ENCODE assay signal across 14 cellular contexts in the genomic region with DNA sequence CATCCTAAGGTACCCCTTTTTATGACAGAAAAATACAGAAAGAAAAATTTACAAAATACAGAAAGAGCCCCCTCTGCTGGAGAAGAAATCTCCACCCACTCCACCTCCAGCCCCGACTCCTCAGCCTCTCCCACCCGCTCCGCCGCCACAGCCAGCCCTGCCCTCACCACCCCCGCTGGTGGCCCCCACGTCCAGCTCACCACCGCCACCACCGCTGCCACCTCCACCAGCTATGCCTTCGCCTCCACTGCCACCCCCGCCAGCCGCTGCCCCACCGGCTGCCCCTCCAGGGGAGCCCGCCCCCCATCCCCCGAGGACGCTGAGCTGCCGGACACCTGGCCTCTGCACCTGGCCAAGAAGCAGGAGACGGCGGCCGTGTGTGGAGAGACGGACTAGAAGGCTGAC. TPM values are rescaled to one million over a fixed set of nuclear protein-coding genes. Genes with fewer than 3 reads are reported as not detected.
DNase-seq lines count a peak whose midpoint lies in the region; ATAC-seq and TF ChIP-seq lines count a peak whose summit lies in the region.
"Had no signal": no experiment of that assay in that cellular context is flagged by ENCODE, and none has a peak within 500 bp of the region (broad histone marks: within the 10 kb centered on the region; RNA-seq: fewer than 3 reads in every experiment).

No MANE protein-coding gene starts in this region.

- H3K27ac Mint-ChIP-seq in neural progenitor cell: no peak overlapping the region
- H3K27ac Mint-ChIP-seq: T-helper 1 cell treated with Interleukin-12 subunit alpha and Interleukin-12 subunit beta and Interleukin-4 antibody, amounts not matched to agents 30 μg/mL and 1 μg/mL, for 36 hours had no signal

- H4K20me1 ChIP-seq in neural progenitor cell (ENCODE audit: low read depth) (no peaks in the 10 kb centered on the region), GM23248 (ENCODE audit: insufficient read depth) (no peaks in the 10 kb centered on the region)

- no peaks in the 10 kb centered on the region for H3K9me3 Mint-ChIP-seq in neural progenitor cell
- H3K9me3 Mint-ChIP-seq: T-helper 1 cell treated with Interleukin-12 subunit alpha and Interleukin-12 subunit beta and Interleukin-4 antibody, amounts not matched to agents 30 μg/mL and 1 μg/mL, for 36 hours had no signal

- TF ChIP-seq CTCF in GM06990 (IDR thresholded peaks at IDR 0.05; ENCODE audit: insufficient read depth, low read length, poor library complexity, severe bottlenecking): peak; percentile 18
- peak; percentile 24 for TF ChIP-seq CTCF in choroid plexus epithelial cell (conservative IDR thresholded peaks at IDR 0.05; ENCODE audit: low read depth, low read length)
- TF ChIP-seq CTCF in neural progenitor cell (IDR thresholded peaks at IDR 0.05): peak; percentile 66

- ATAC-seq in GM18873 (IDR thresholded peaks at IDR 0.05; ENCODE audit: low FRiP score, unreplicated experiment): no peak
- ATAC-seq: left ventricle myocardium superior, psoas muscle had no signal

- H2AFZ ChIP-seq in neural progenitor cell (replicated peaks) (peak overlapping the region; percentile 69), GM23248 (no peak overlapping the region)

- peaks cover under 1% of the 10 kb centered on the region for H3K27me3 Mint-ChIP-seq in neural progenitor cell (ENCODE audit: insufficient read depth, low read depth)

- no peaks in the 10 kb centered on the region for H3K4me1 Mint-ChIP-seq in neural progenitor cell

- DNase-seq in GM06990 (ENCODE audit: extremely low read depth, insufficient read length): no peak
- DNase-seq in HuH-7 (ENCODE audit: low spot score): peak; percentile 36
- DNase-seq in choroid plexus epithelial cell (ENCODE audit: low read depth): no peak
- DNase-seq in neural progenitor cell (ENCODE audit: low spot score): peak; percentile 54
- no peak for DNase-seq in GM23248
- no peak for DNase-seq in NCI-H2107 (lab: John Stamatoyannopoulos, UW)
- DNase-seq: GDM1, left ventricle myocardium superior, psoas muscle, uterus had no signal

- H3K4me3 ChIP-seq in GM06990 (replicated peaks; ENCODE audit: low read depth, low read length) (no peak overlapping the region), choroid plexus epithelial cell (ENCODE audit: low read depth, low read length) (no peak overlapping the region), neural progenitor cell (no peak overlapping the region), GM23248 (no peak overlapping the region)
- H3K4me3 ChIP-seq: ascending aorta, psoas muscle, uterus had no signal

- 25 to 67% methylated on average over 3 to 20 of the region's 20 CpGs for WGBS in GM23248 (ENCODE audit: low coverage in 1 of 2, low lambda C conversion rate in 2 of 2, missing lambda C conversion rate in 2 of 2), 2 experiments

- no peak overlapping the region for H3K9ac ChIP-seq in neural progenitor cell
- no peak overlapping the region for H3K9ac ChIP-seq in GM23248

- no peaks in the 10 kb centered on the region for H3K9me3 ChIP-seq in neural progenitor cell (ENCODE audit: low read depth)
- no peaks in the 10 kb centered on the region for H3K9me3 ChIP-seq in GM23248 (ENCODE audit: low read depth)
- H3K9me3 ChIP-seq: ascending aorta, psoas muscle, uterus had no signal

- H3K36me3 ChIP-seq in GM06990 (ENCODE audit: control insufficient read depth, insufficient read depth, low read length) (no peaks in the 10 kb centered on the region), neural progenitor cell (no peaks in the 10 kb centered on the region), GM23248 (ENCODE audit: low read depth) (no peaks in the 10 kb centered on the region)
- H3K36me3 ChIP-seq: ascending aorta, uterus had no signal

- H3K27ac ChIP-seq in neural progenitor cell (no peak overlapping the region), GM23248 (no peak overlapping the region)
- H3K27ac ChIP-seq: ascending aorta, psoas muscle, uterus had no signal

- H3K9me2 ChIP-seq in GM23248 (ENCODE audit: insufficient read depth): no peaks in the 10 kb centered on the region

- in situ Hi-C loops in GM23248 (cut with MboI): loop anchor here (25.0 kb wide), 1 partner anchor 350 kb away; no protein-coding TSS in a partner anchor

- H3K4me2 ChIP-seq in neural progenitor cell: peak overlapping the region; percentile 48
- H3K4me2 ChIP-seq in GM23248 (ENCODE audit: unreplicated experiment): no peak overlapping the region

- H3K4me1 ChIP-seq in neural progenitor cell (peaks cover 25% of the 10 kb centered on the region), GM23248 (ENCODE audit: insufficient read depth) (0 out of 2 replicates have a peak, but pooled peaks cover 2% of the 10 kb centered on the region)
- H3K4me1 ChIP-seq: ascending aorta, psoas muscle, uterus had no signal

- H3K36me3 Mint-ChIP-seq in neural progenitor cell: no peaks in the 10 kb centered on the region

- H3F3A ChIP-seq in neural progenitor cell (ENCODE audit: low read depth) (no peaks in the 10 kb centered on the region), GM23248 (ENCODE audit: insufficient read depth) (no peaks in the 10 kb centered on the region)

- no peaks in the 10 kb centered on the region for H3K79me2 ChIP-seq in neural progenitor cell (ENCODE audit: low read depth)
- H3K79me2 ChIP-seq in GM23248 (ENCODE audit: insufficient read depth): no peaks in the 10 kb centered on the region

- H3K27me3 ChIP-seq in GM06990 (replicated peaks; ENCODE audit: control insufficient read depth, insufficient read depth, low read length) (no peaks in the 10 kb centered on the region; the same call in none of the 2 replicates), neural progenitor cell (no peaks in the 10 kb centered on the region), GM23248 (replicated peaks; ENCODE audit: insufficient read depth) (peaks cover 43% of the 10 kb centered on the region)
- H3K27me3 ChIP-seq: ascending aorta, uterus had no signal

- H3K4me3 Mint-ChIP-seq in neural progenitor cell: no peak overlapping the region
- H3K4me3 Mint-ChIP-seq: T-helper 1 cell treated with Interleukin-12 subunit alpha and Interleukin-12 subunit beta and Interleukin-4 antibody, amounts not matched to agents 30 μg/mL and 1 μg/mL, for 36 hours had no signal

RNA-seq across cellular contexts. Expression of gene WFDC2, which starts 17.7 kb away (rescaled TPM):
- total RNA-seq in neural progenitor cell (ENCODE audit: low replicate concordance): 2.7 and 5.8 TPM in 2 replicates
- total RNA-seq in GM23248 (2014; rRNA removed; shearing (Covaris generic)): not detected in 2 replicates
- not detected in 2 replicates for polyA plus RNA-seq in GM23248 (2016; fragmentation: Nextera tagmentation; extraction: Ambion mirVana)
- total RNA-seq: NCI-H460 had no signal

RNA-seq across cellular contexts. Expression of gene SPINT3, which starts 28.2 kb away (rescaled TPM):
- not detected in 2 replicates for total RNA-seq in neural progenitor cell (ENCODE audit: low replicate concordance)
- not detected in 2 replicates for total RNA-seq in GM23248 (2014; rRNA removed; shearing (Covaris generic))
- polyA plus RNA-seq in GM23248 (2016; fragmentation: Nextera tagmentation; extraction: Ambion mirVana): not detected in 2 replicates
- total RNA-seq: ascending aorta, left ventricle myocardium superior, NCI-H460, psoas muscle, uterus had no signal
- polyA plus RNA-seq: psoas muscle had no signal

RNA-seq across cellular contexts. Expression of gene WFDC6, which starts 52.0 kb away (rescaled TPM):
- total RNA-seq in neural progenitor cell (ENCODE audit: low replicate concordance): not detected in 2 replicates
- total RNA-seq in GM23248 (2014; rRNA removed; shearing (Covaris generic)): not detected in 2 replicates
- not detected in 2 replicates for polyA plus RNA-seq in GM23248 (2016; fragmentation: Nextera tagmentation; extraction: Ambion mirVana)
- total RNA-seq: ascending aorta, left ventricle myocardium superior, psoas muscle, uterus had no signal
- polyA plus RNA-seq: psoas muscle had no signal

RNA-seq across cellular contexts. Expression of gene EPPIN, which starts 60.0 kb away (rescaled TPM):
- not detected in 2 replicates for total RNA-seq in neural progenitor cell (ENCODE audit: low replicate concordance)
- not detected in 2 replicates for total RNA-seq in GM23248 (2014; rRNA removed; shearing (Covaris generic))
- not detected in 2 replicates for polyA plus RNA-seq in GM23248 (2016; fragmentation: Nextera tagmentation; extraction: Ambion mirVana)
- total RNA-seq: ascending aorta, left ventricle myocardium superior, NCI-H460, psoas muscle had no signal
- polyA plus RNA-seq: psoas muscle had no signal

Comparison
In these comparisons a context has a peak if more than half of its experiments do, and no peak if none do; other contexts are left out.
1. DNase-seq: peak in HuH-7 (single experiment) and neural progenitor cell (single experiment); none in GM06990 (single experiment), choroid plexus epithelial cell (single experiment), GM23248 (single experiment) and NCI-H2107 (single experiment).
2. Peak in every context shown above with its lines, with median percentiles within 50 percentile points of each other: CTCF ChIP-seq.